9 cellular contexts compared by ENCODE assay signal in the genomic region with DNA sequence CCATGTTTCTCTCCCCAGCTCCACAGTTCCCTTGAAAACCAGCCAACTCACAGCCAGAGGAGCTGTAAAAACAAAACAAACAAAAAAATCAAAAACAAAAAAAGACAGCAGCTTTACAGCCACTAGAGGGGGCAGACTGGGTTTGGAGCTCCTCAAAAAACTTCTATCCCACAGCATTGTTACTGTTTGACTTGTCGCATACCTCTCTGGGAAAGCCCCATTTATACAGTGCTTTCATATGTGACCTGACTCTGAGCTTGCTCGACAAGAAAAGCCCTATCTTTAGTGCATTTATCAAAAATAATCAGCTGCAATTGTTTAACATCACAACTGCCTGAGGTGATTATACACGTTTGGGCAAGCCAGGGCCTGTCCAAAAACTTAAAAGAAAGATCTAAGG. TPM values are rescaled to one million over a fixed set of nuclear protein-coding genes. Genes with fewer than 3 reads are reported as not detected.
DNase-seq lines count a peak whose midpoint lies in the region; ATAC-seq, FAIRE-seq and TF ChIP-seq lines count a peak whose summit lies in the region.
"Had no signal": no experiment of that assay in that cellular context is flagged by ENCODE, and none has a peak within 500 bp of the region (broad histone marks: within the 10 kb centered on the region; RNA-seq: fewer than 3 reads in every experiment).

No MANE protein-coding gene starts in this region.

- TF ChIP-seq POLR2A in HCT116 (IDR thresholded peaks at IDR 0.05; ENCODE audit: borderline replicate concordance, extremely low read depth, insufficient read depth, insufficient read length) (no peak), GM12878 (IDR thresholded peaks at IDR 0.05; ENCODE audit: low read depth, low read length) (no peak)

- H2AFZ ChIP-seq in HCT116 (ENCODE audit: low read depth, low read length, poor library complexity, severe bottlenecking) (peak overlapping the region; percentile 45), Loucy (ENCODE audit: low read length) (no peak overlapping the region), GM12878 (ENCODE audit: control insufficient read depth, low read depth, low read length) (no peak overlapping the region)

- peak; percentile 7 for FAIRE-seq in GM12878 (lab: Jason Lieb, UNC)

- SMC1A ChIA-PET in GM12878 (lab: Charles Lee; ENCODE audit: uncharacterized antibody, unreplicated experiment): interaction anchor here (1.0 kb wide), 2 partner anchors 38 to 40 kb away, joined by 3 read pairs; no protein-coding TSS in a partner anchor

- H3K27ac Mint-ChIP-seq in immature natural killer cell: no peak overlapping the region
- H3K27ac Mint-ChIP-seq: naive thymus-derived CD8-positive, alpha-beta T cell had no signal

- no peaks in the 10 kb centered on the region for H3K9me2 ChIP-seq in HCT116 (ENCODE audit: insufficient read depth)
- no peaks in the 10 kb centered on the region for H3K9me2 ChIP-seq in Loucy (replicated peaks; ENCODE audit: low read depth, low read length)

- H3K27ac ChIP-seq in A673 (ENCODE audit: low read depth, low read length, poor library complexity, severe bottlenecking): no peak overlapping the region
- H3K27ac ChIP-seq in HCT116 (ENCODE audit: low read depth, low read length): no peak overlapping the region
- no peak overlapping the region for H3K27ac ChIP-seq in GM12878 (ENCODE audit: control insufficient read depth, insufficient read depth)
- no peak overlapping the region for H3K27ac ChIP-seq in tibial artery

- in situ Hi-C loops in GM12878 (cut with MboI): no loop called here

- H4K20me1 ChIP-seq in HCT116 (ENCODE audit: insufficient read depth) (no peaks in the 10 kb centered on the region), Loucy (ENCODE audit: insufficient read depth, low read length, poor library complexity, severe bottlenecking) (no peaks in the 10 kb centered on the region), GM12878 (ENCODE audit: control insufficient read depth, insufficient read depth) (no peaks in the 10 kb centered on the region)

- H3K79me2 ChIP-seq in HCT116 (ENCODE audit: insufficient read depth, low read length) (no peaks in the 10 kb centered on the region), Loucy (ENCODE audit: insufficient read depth, low read length) (no peaks in the 10 kb centered on the region), GM12878 (ENCODE audit: control insufficient read depth, insufficient read depth, low read length) (no peaks in the 10 kb centered on the region)

- TF ChIP-seq CTCF in A673 (conservative IDR thresholded peaks at IDR 0.05; ENCODE audit: low read depth, low read length) (peak; percentile 66), GM12864 (IDR thresholded peaks at IDR 0.05; ENCODE audit: low read depth, low read length, missing control alignments) (peak; percentile 58), HCT116 (IDR thresholded peaks at IDR 0.05 in 2 of 3, conservative IDR thresholded peaks at IDR 0.05 in 1 of 3; ENCODE audit: borderline replicate concordance in 1 of 3, insufficient read depth in 1 of 3, low read depth in 2 of 3, low read length in 2 of 3) (peak; percentile 44 to 52 (median 51); a peak in 5 of 6 replicates), Loucy (conservative IDR thresholded peaks at IDR 0.05; ENCODE audit: low read length) (peak; percentile 49), GM12878 (IDR thresholded peaks at IDR 0.05 in 2 of 3, conservative IDR thresholded peaks at IDR 0.05 in 1 of 3; ENCODE audit: control insufficient read depth in 2 of 3, extremely low read depth in 1 of 3, insufficient read depth in 1 of 3, low read depth in 3 of 3, low read length in 3 of 3) (peak; percentile 45 to 65 (median 52); a peak in 5 of 6 replicates), tibial artery (IDR thresholded peaks at IDR 0.05) (peak in 1 of 2 experiments; percentile 7)

- TF ChIP-seq RAD21 in HCT116 (IDR thresholded peaks at IDR 0.05; ENCODE audit: low read depth) (peak; percentile 30), GM12878 (IDR thresholded peaks at IDR 0.05; ENCODE audit: insufficient read depth, low read depth, low read length) (peak; percentile 43)

- CTCF ChIA-PET in A673 (lab: Charles Lee) (interaction anchor here (0.7 kb wide), 1 partner anchor 154 kb away, joined by 5 read pairs; no protein-coding TSS in a partner anchor), HCT116 (lab: Charles Lee) (interaction anchor here (0.6 to 1.8 kb wide), 9 partner anchors 15 to 167 kb away, joined by 3 to 11 read pairs (median 3); a partner anchor contains a TSS), GM12878 (lab: Yijun Ruan, JAX) (interaction anchor here (0.7 to 1.2 kb wide), 8 partner anchors 22 to 203 kb away, joined by 3 to 9 read pairs (median 3); no protein-coding TSS in a partner anchor)

- no peak overlapping the region for H3K9ac ChIP-seq in HCT116 (ENCODE audit: low read length)
- no peak overlapping the region for H3K9ac ChIP-seq in Loucy (ENCODE audit: low read depth, low read length, poor library complexity, severe bottlenecking)
- H3K9ac ChIP-seq in GM12878 (ENCODE audit: control insufficient read depth, insufficient read depth, low read length): no peak overlapping the region

- H3K4me1 Mint-ChIP-seq in immature natural killer cell: no peaks in the 10 kb centered on the region
- H3K4me1 Mint-ChIP-seq: naive thymus-derived CD8-positive, alpha-beta T cell had no signal

- no peak overlapping the region for H3K4me3 Mint-ChIP-seq in immature natural killer cell
- H3K4me3 Mint-ChIP-seq: naive thymus-derived CD8-positive, alpha-beta T cell had no signal

- no peak overlapping the region for H3K4me2 ChIP-seq in HCT116 (ENCODE audit: low read length)
- no peak overlapping the region for H3K4me2 ChIP-seq in Loucy (ENCODE audit: low read depth, low read length, poor library complexity, severe bottlenecking)
- no peak overlapping the region for H3K4me2 ChIP-seq in GM12878 (ENCODE audit: control insufficient read depth, insufficient read depth)

- no peaks in the 10 kb centered on the region for H3K9me3 ChIP-seq in A673 (ENCODE audit: low read depth, low read length, poor library complexity, severe bottlenecking)
- H3K9me3 ChIP-seq in HCT116 (ENCODE audit: control insufficient read depth in 1 of 2, insufficient read depth in 1 of 2, low read depth in 1 of 2, low read length in 2 of 2): no peaks in the 10 kb centered on the region
- H3K9me3 ChIP-seq in Loucy (ENCODE audit: insufficient read depth, low read depth, low read length): no peaks in the 10 kb centered on the region
- H3K9me3 ChIP-seq in GM12878 (replicated peaks; ENCODE audit: control insufficient read depth, insufficient read depth, low read length): no peaks in the 10 kb centered on the region
- H3K9me3 ChIP-seq in tibial artery: no peaks in the 10 kb centered on the region

- H3K27me3 ChIP-seq in A673 (replicated peaks; ENCODE audit: insufficient read depth, low read depth, low read length, poor library complexity) (no peaks in the 10 kb centered on the region), HCT116 (ENCODE audit: insufficient read depth, low read length) (no peaks in the 10 kb centered on the region), Loucy (ENCODE audit: insufficient read depth, low read length, poor library complexity, severe bottlenecking) (no peaks in the 10 kb centered on the region), GM12878 (replicated peaks in 1 of 2; ENCODE audit: control insufficient read depth in 2 of 2, insufficient read depth in 2 of 2, low read length in 1 of 2) (no peaks in the 10 kb centered on the region), tibial artery (no peaks in the 10 kb centered on the region)

- RAD21 ChIA-PET in HCT116 (lab: Charles Lee; ENCODE audit: low non-redundant PET in 1 of 2, low total read pairs in 2 of 2, uncharacterized antibody in 2 of 2, unreplicated experiment in 2 of 2) (no interaction called here), GM12878 (lab: Charles Lee; ENCODE audit: unreplicated experiment) (interaction anchor here (0.5 to 1.6 kb wide), 3 partner anchors 45 to 154 kb away, joined by 3 to 5 read pairs (median 4); no protein-coding TSS in a partner anchor)

- ATAC-seq in HCT116: peak; percentile 71
- peak; percentile 98 for ATAC-seq in GM12878

- H3K9me3 Mint-ChIP-seq in immature natural killer cell: no peaks in the 10 kb centered on the region
- H3K9me3 Mint-ChIP-seq: naive thymus-derived CD8-positive, alpha-beta T cell had no signal

- no peaks in the 10 kb centered on the region for H3K36me3 Mint-ChIP-seq in immature natural killer cell
- H3K36me3 Mint-ChIP-seq: naive thymus-derived CD8-positive, alpha-beta T cell had no signal

- H3K27me3 Mint-ChIP-seq in immature natural killer cell (ENCODE audit: low read depth in 3 of 3): peaks cover 2 to 22% (median 13%) of the 10 kb centered on the region in 3 donors

- DNase-seq in A673 (ENCODE audit: low spot score) (peak; percentile 72), GM12864 (ENCODE audit: low read depth) (no peak), HCT116 (ENCODE audit: low read depth, low spot score) (peak; percentile 22), GM12878 (ENCODE audit: low read depth, low spot score) (peak; percentile 32), lung microvascular endothelial cell (ENCODE audit: low read depth in 2 of 2) (peak; percentile 73 to 74), tibial artery (no peak), immature natural killer cell (no peak)
- DNase-seq: naive thymus-derived CD8-positive, alpha-beta T cell had no signal

- POLR2A ChIA-PET in A673 (lab: Charles Lee; ENCODE audit: low non-redundant PET): interaction anchor here (0.6 kb wide), 1 partner anchor 33 kb away, joined by 3 read pairs; no protein-coding TSS in a partner anchor
- POLR2A ChIA-PET in HCT116 (lab: Charles Lee): interaction anchor here (1.0 kb wide), 1 partner anchor 22 kb away, joined by 3 read pairs; a partner anchor contains a TSS
- POLR2A ChIA-PET in GM12878 (lab: Charles Lee): no interaction called here

- TF ChIP-seq EP300 in GM12878 (IDR thresholded peaks at IDR 0.05; ENCODE audit: borderline replicate concordance in 1 of 2, control insufficient read depth in 1 of 2, low read depth in 2 of 2, low read length in 2 of 2): no peak

- 2% methylated on average over 3 of the region's 3 CpGs for WGBS in GM12878 (ENCODE audit: insufficient coverage, insufficient replicate concordance, low lambda C conversion rate, missing lambda C conversion rate)

- H3K4me3 ChIP-seq in A673 (ENCODE audit: low read depth, low read length, poor library complexity, severe bottlenecking): no peak overlapping the region
- H3K4me3 ChIP-seq in GM12864 (ENCODE audit: low read depth, low read length): no peak overlapping the region
- no peak overlapping the region for H3K4me3 ChIP-seq in HCT116 (replicated peaks in 1 of 2; ENCODE audit: low read depth in 1 of 2, low read length in 2 of 2)
- no peak overlapping the region for H3K4me3 ChIP-seq in Loucy (ENCODE audit: low read length, poor library complexity, severe bottlenecking)
- H3K4me3 ChIP-seq in GM12878: no peak overlapping the region
- no peak overlapping the region for H3K4me3 ChIP-seq in tibial artery

- intact Hi-C loops in A673 (cut with micrococcal nuclease; ENCODE audit: unreplicated experiment): no loop called here
- intact Hi-C loops in HCT116 (cut with micrococcal nuclease): loop anchor here (10.0 kb wide), 1 partner anchor 100 kb away; no protein-coding TSS in a partner anchor
- intact Hi-C loops in GM12878 (cut with micrococcal nuclease; ENCODE audit: unreplicated experiment): no loop called here
- intact Hi-C loops in tibial artery (cut with DNase I; ENCODE audit: low total_unique reads): no loop called here

- H3K36me3 ChIP-seq in A673 (ENCODE audit: insufficient read depth, low read length, poor library complexity, severe bottlenecking) (no peaks in the 10 kb centered on the region), HCT116 (ENCODE audit: control insufficient read depth in 1 of 2, insufficient read depth in 2 of 2, low read length in 2 of 2) (no peaks in the 10 kb centered on the region), Loucy (ENCODE audit: insufficient read depth, low read length) (no peaks in the 10 kb centered on the region), GM12878 (ENCODE audit: control insufficient read depth in 2 of 2, insufficient read depth in 2 of 2, low read length in 1 of 2) (no peaks in the 10 kb centered on the region), tibial artery (no peaks in the 10 kb centered on the region)

- no TSS peak for BruUV-seq in A673 (replicated peaks; lab: Mats Ljungman, UMichigan)
- BruUV-seq in HCT116 (replicated peaks; lab: Mats Ljungman, UMichigan): no TSS peak
- BruUV-seq in GM12878 (replicated peaks; lab: Mats Ljungman, UMichigan): no TSS peak

- H3K4me1 ChIP-seq in A673 (ENCODE audit: insufficient read depth, low read length, poor library complexity, severe bottlenecking) (no peaks in the 10 kb centered on the region), HCT116 (ENCODE audit: control insufficient read depth in 1 of 2, insufficient read depth in 2 of 2, low read length in 2 of 2) (peaks cover 0 to 9% of the 10 kb centered on the region in 2 experiments; a peak in 2 of 4 replicates), Loucy (ENCODE audit: insufficient read depth, low read length, poor library complexity, severe bottlenecking) (no peaks in the 10 kb centered on the region), GM12878 (ENCODE audit: control insufficient read depth, insufficient read depth, low read length) (no peaks in the 10 kb centered on the region), tibial artery (no peaks in the 10 kb centered on the region)

- H3F3A ChIP-seq in Loucy (ENCODE audit: low read depth): no peaks in the 10 kb centered on the region

RNA-seq across cellular contexts. Expression of a gene that starts 21.6 kb away (rescaled TPM):
- 39.4 and 40.2 TPM in 2 replicates for total RNA-seq in A673 (2021)
- total RNA-seq in HCT116 (2021; ENCODE audit: unreplicated experiment): 25.0 TPM
- polyA plus RNA-seq in HCT116 (2012): 13.1 and 21.3 TPM in 2 replicates
- total RNA-seq in GM12878 (2013; cell fraction: nucleolus; rRNA removed): not detected in 2 replicates
- not detected in 2 replicates for total RNA-seq in GM12878 (2014; rRNA removed)
- total RNA-seq in GM12878 (2014; rRNA removed; fragmentation: Illumina TruSeq; extraction: Trizol): 0.04 TPM in 1 of 2 replicates, not detected in the other
- total RNA-seq in GM12878 (2021): 0.23 and 0.24 TPM in 2 replicates
- not detected for polyA plus RNA-seq in GM12878 (2011; ENCODE audit: low read depth)
- 0.05 and 0.06 TPM in 2 replicates for polyA plus RNA-seq in GM12878 (2011; rRNA removed)
- 0.03 and 0.07 TPM in 2 replicates for polyA plus RNA-seq in GM12878 (2011; cell fraction: cytosol; rRNA removed)
- polyA plus RNA-seq in GM12878 (2011; cell fraction: nucleus; rRNA removed): not detected in 2 replicates
- polyA plus RNA-seq in GM12878 (2012): 0.08 TPM in 1 of 2 replicates, not detected in the other
- polyA plus RNA-seq in GM12878 (2014; fragmentation: Illumina TruSeq; extraction: Trizol): 0.19 TPM in 1 of 2 replicates, not detected in the other
- polyA plus RNA-seq in GM12878 (2014; fragmentation: Nextera tagmentation; extraction: Ambion mirVana): not detected
- 0.08 TPM in 1 of 2 replicates, not detected in the other for polyA plus RNA-seq in GM12878 (2014; rRNA removed)
- under 1 TPM in 1 of 2 experiments, not detected in 1; 0.10 TPM for polyA plus RNA-seq in GM12878 (2016; fragmentation: Nextera tagmentation; extraction: Ambion mirVana)
- polyA minus RNA-seq in GM12878 (2011; rRNA and poly(A)+ RNA removed): 0.10 TPM in 1 of 2 replicates, not detected in the other
- polyA minus RNA-seq in GM12878 (2011; cell fraction: cytosol; rRNA and poly(A)+ RNA removed): 0.83 TPM in 1 of 2 replicates, not detected in the other
- 0.19 TPM in 1 of 2 replicates, not detected in the other for polyA minus RNA-seq in GM12878 (2011; cell fraction: nucleus; rRNA and poly(A)+ RNA removed)
- total RNA-seq in lung microvascular endothelial cell: 54.7 and 117 TPM in 2 replicates
- under 1 TPM in 1 of 3 donors, not detected in 2; 0.64 TPM for polyA plus RNA-seq in immature natural killer cell

RNA-seq across cellular contexts. Expression of a gene that starts 29.0 kb away (rescaled TPM):
- total RNA-seq in A673 (2021) (8.8 and 12.3 TPM in 2 replicates), HCT116 (2021; ENCODE audit: unreplicated experiment) (2.4 TPM), GM12878 (2014; rRNA removed) (not detected in 2 replicates), GM12878 (2014; rRNA removed; fragmentation: Illumina TruSeq; extraction: Trizol) (not detected in 2 replicates), GM12878 (2021) (not detected in 2 replicates), lung microvascular endothelial cell (8.1 and 8.3 TPM in 2 replicates)
- polyA plus RNA-seq in HCT116 (2012): 2.5 and 4.1 TPM in 2 replicates
- not detected in 2 replicates for total RNA-seq in GM12878 (2013; cell fraction: nucleolus; rRNA removed)
- polyA plus RNA-seq in GM12878 (2011; ENCODE audit: low read depth): not detected
- polyA plus RNA-seq in GM12878 (2011; rRNA removed) (not detected in 2 replicates), GM12878 (2014; fragmentation: Illumina TruSeq; extraction: Trizol) (not detected in 2 replicates), GM12878 (2014; fragmentation: Nextera tagmentation; extraction: Ambion mirVana) (not detected), GM12878 (2014; rRNA removed) (not detected in 2 replicates), GM12878 (2016; fragmentation: Nextera tagmentation; extraction: Ambion mirVana) (not detected), immature natural killer cell (not detected)
- polyA plus RNA-seq in GM12878 (2011; cell fraction: cytosol; rRNA removed): not detected in 2 replicates
- not detected in 2 replicates for polyA plus RNA-seq in GM12878 (2011; cell fraction: nucleus; rRNA removed)
- polyA plus RNA-seq in GM12878 (2012): not detected in 2 replicates
- polyA minus RNA-seq in GM12878 (2011; rRNA and poly(A)+ RNA removed): not detected in 2 replicates
- not detected in 2 replicates for polyA minus RNA-seq in GM12878 (2011; cell fraction: cytosol; rRNA and poly(A)+ RNA removed)
- not detected in 2 replicates for polyA minus RNA-seq in GM12878 (2011; cell fraction: nucleus; rRNA and poly(A)+ RNA removed)
- total RNA-seq: naive thymus-derived CD8-positive, alpha-beta T cell had no signal
- polyA plus RNA-seq: naive thymus-derived CD8-positive, alpha-beta T cell had no signal

RNA-seq across cellular contexts. Expression of a gene that starts 30.3 kb away (rescaled TPM):
- not detected in 2 replicates for total RNA-seq in A673 (2021)
- not detected for total RNA-seq in HCT116 (2021; ENCODE audit: unreplicated experiment)
- not detected in 2 replicates for polyA plus RNA-seq in HCT116 (2012)
- total RNA-seq in GM12878 (2013; cell fraction: nucleolus; rRNA removed): not detected in 2 replicates
- total RNA-seq in GM12878 (2014; rRNA removed): not detected in 2 replicates
- not detected in 2 replicates for total RNA-seq in GM12878 (2014; rRNA removed; fragmentation: Illumina TruSeq; extraction: Trizol)
- total RNA-seq in GM12878 (2021): not detected in 2 replicates
- polyA plus RNA-seq in GM12878 (2011; ENCODE audit: low read depth): not detected
- not detected in 2 replicates for polyA plus RNA-seq in GM12878 (2011; rRNA removed)
- not detected in 2 replicates for polyA plus RNA-seq in GM12878 (2011; cell fraction: cytosol; rRNA removed)
- not detected in 2 replicates for polyA plus RNA-seq in GM12878 (2011; cell fraction: nucleus; rRNA removed)
- polyA plus RNA-seq in GM12878 (2012): not detected in 2 replicates
- not detected in 2 replicates for polyA plus RNA-seq in GM12878 (2014; fragmentation: Illumina TruSeq; extraction: Trizol)
- polyA plus RNA-seq in GM12878 (2014; fragmentation: Nextera tagmentation; extraction: Ambion mirVana): not detected
- not detected in 2 replicates for polyA plus RNA-seq in GM12878 (2014; rRNA removed)
- polyA plus RNA-seq in GM12878 (2016; fragmentation: Nextera tagmentation; extraction: Ambion mirVana): not detected
- polyA minus RNA-seq in GM12878 (2011; rRNA and poly(A)+ RNA removed): not detected in 2 replicates
- not detected in 2 replicates for polyA minus RNA-seq in GM12878 (2011; cell fraction: cytosol; rRNA and poly(A)+ RNA removed)
- not detected in 2 replicates for polyA minus RNA-seq in GM12878 (2011; cell fraction: nucleus; rRNA and poly(A)+ RNA removed)
- not detected in 2 replicates for total RNA-seq in lung microvascular endothelial cell
- polyA plus RNA-seq in immature natural killer cell: not detected
- total RNA-seq: naive thymus-derived CD8-positive, alpha-beta T cell had no signal
- polyA plus RNA-seq: naive thymus-derived CD8-positive, alpha-beta T cell had no signal

Comparison
In these comparisons a context has a peak if more than half of its experiments do, and no peak if none do; other contexts are left out.
1. DNase-seq: peak in A673 (single experiment), HCT116 (single experiment), GM12878 (single experiment) and lung microvascular endothelial cell (2 of 2); none in GM12864 (single experiment), tibial artery (0 of 2) and immature natural killer cell (0 of 3).
2. RNA of a gene that starts 21.6 kb away (total RNA-seq): 54.7 to 117 TPM in lung microvascular endothelial cell, 39.4 to 40.2 TPM in A673 and 25.0 TPM in HCT116 (single experiment); 0.04 to 0.24 TPM in GM12878; every median in the first group is over 10 times any median in the second.